In genomic region chr1:33244809-33245186, GRCh38 we compare ENCODE assay signal across 23 cellular contexts. TPM values are rescaled to one million over a fixed set of nuclear protein-coding genes. Genes with fewer than 3 reads are reported as not detected.
DNase-seq lines count a peak whose midpoint lies in the region; ATAC-seq and TF ChIP-seq lines count a peak whose summit lies in the region.
"Had no signal": no experiment of that assay in that cellular context is flagged by ENCODE, and none has a peak within 500 bp of the region (broad histone marks: within the 10 kb centered on the region; RNA-seq: fewer than 3 reads in every experiment).

No MANE protein-coding gene starts in this region.

- intact Hi-C loops in breast epithelium (cut with DNase I; ENCODE audit: low total_unique reads) (no loop called here), MCF 10A (cut with micrococcal nuclease) (no loop called here)

- no peaks in the 10 kb centered on the region for H3F3A ChIP-seq in smooth muscle cell (ENCODE audit: low read depth)

- CTCF ChIA-PET in MCF 10A (lab: Yijun Ruan, JAX): interaction anchor here (0.9 kb wide), 1 partner anchor 16 kb away, joined by 3 read pairs; no protein-coding TSS in a partner anchor

- no peak overlapping the region for H3K9ac ChIP-seq in smooth muscle cell (ENCODE audit: low read depth)

- no peaks in the 10 kb centered on the region for H3K79me2 ChIP-seq in smooth muscle cell (ENCODE audit: low read depth)

- ATAC-seq in GM18858 (IDR thresholded peaks at IDR 0.05; ENCODE audit: unreplicated experiment): no peak
- ATAC-seq: activated T-cell treated with anti-CD3 and anti-CD28 coated beads, Interleukin-2, amount 50 U/mL, for 4 hours; lower lobe of right lung; stimulated activated memory B cell treated with anti-CD40 and anti-IgM and Interleukin-4, amounts not matched to agents 10 μg/mL and 1 μg/mL and 100 μg/mL, for 72 hours had no signal

- TF ChIP-seq CTCF in breast epithelium (IDR thresholded peaks at IDR 0.05) (no peak), MCF 10A (IDR thresholded peaks at IDR 0.05; ENCODE audit: unreplicated experiment) (no peak), smooth muscle cell (IDR thresholded peaks at IDR 0.05; ENCODE audit: borderline replicate concordance, insufficient read depth, poor library complexity, severe bottlenecking) (no peak)

- TF ChIP-seq POLR2A in breast epithelium (IDR thresholded peaks at IDR 0.05): no peak

- 67% methylated on average over 2 of the region's 2 CpGs for WGBS in smooth muscle cell (ENCODE audit: low lambda C conversion rate)

- H3K4me1 Mint-ChIP-seq in MCF 10A (ENCODE audit: insufficient read depth, unreplicated experiment): peaks cover 9% of the 10 kb centered on the region
- H3K4me1 Mint-ChIP-seq: stimulated activated memory B cell treated with anti-CD40 and anti-IgM and Interleukin-4, amounts not matched to agents 10 μg/mL and 1 μg/mL and 100 μg/mL, for 72 hours had no signal

- BruUV-seq in MCF 10A (replicated peaks; lab: Mats Ljungman, UMichigan): no TSS peak

- no peaks in the 10 kb centered on the region for H3K27me3 ChIP-seq in breast epithelium
- no peaks in the 10 kb centered on the region for H3K27me3 ChIP-seq in smooth muscle cell (ENCODE audit: low read depth)
- H3K27me3 ChIP-seq: adrenal gland, suprapubic skin had no signal

- H3K4me1 ChIP-seq in breast epithelium (peaks cover 0 to 5% of the 10 kb centered on the region in 2 donors), smooth muscle cell (ENCODE audit: low read depth) (no peaks in the 10 kb centered on the region)
- H3K4me1 ChIP-seq: adrenal gland, lower lobe of right lung had no signal

- no peaks in the 10 kb centered on the region for H3K9me3 Mint-ChIP-seq in MCF 10A (ENCODE audit: unreplicated experiment)
- H3K9me3 Mint-ChIP-seq: activated T-cell treated with anti-CD3 and anti-CD28 coated beads, Interleukin-2, amount 50 U/mL, for 4 hours; stimulated activated memory B cell treated with anti-CD40 and anti-IgM and Interleukin-4, amounts not matched to agents 10 μg/mL and 1 μg/mL and 100 μg/mL, for 72 hours; T-helper 2 cell treated with Interferon-gamma antibody and Interleukin-4, amounts not matched to agents 5 μg/mL and 100 μg/mL, for 36 hours had no signal

- no peak for DNase-seq in breast epithelium (ENCODE audit: low spot score in 2 of 2)
- DNase-seq in MCF 10A (ENCODE audit: unreplicated experiment): no peak
- DNase-seq in NCI-H526 treated with DMSO at 0.1 percent for 48 hours (lab: John Stamatoyannopoulos, UW): peak; percentile 52
- DNase-seq in epithelial cell of prostate (ENCODE audit: low read depth, low spot score): no peak
- no peak for DNase-seq in smooth muscle cell (lab: John Stamatoyannopoulos, UW; ENCODE audit: unreplicated experiment)
- DNase-seq in stimulated activated CD4-positive, alpha-beta T cell treated with anti-CD3 and anti-CD28 coated beads, Interleukin-12 subunit alpha, Interleukin-12 subunit beta, amount 100 ng/mL, for 4 hours: no peak
- DNase-seq in NCI-H2196 treated with DMSO at 0.1 percent for 48 hours (lab: John Stamatoyannopoulos, UW; ENCODE audit: unreplicated experiment): no peak
- DNase-seq: activated CD4-positive, alpha-beta T cell treated with anti-CD3 and anti-CD28 coated beads for 48 hours; activated naive CD4-positive, alpha-beta T cell treated with Interleukin-2 at 50 U/mL for 16 hours; activated T-cell treated with anti-CD3 and anti-CD28 coated beads, Interleukin-2, amount 50 U/mL, for 4 hours; adrenal gland; DND-41; lower lobe of right lung; NCI-H1930; NCI-H524; nucleus accumbens; stimulated activated CD4-positive, alpha-beta T cell treated with anti-CD3 and anti-CD28 coated beads, Interleukin-2, amount 100 ng/mL, for 48 hours had no signal

- no peaks in the 10 kb centered on the region for H3K36me3 Mint-ChIP-seq in MCF 10A (ENCODE audit: insufficient read depth, unreplicated experiment)
- H3K36me3 Mint-ChIP-seq: stimulated activated memory B cell treated with anti-CD40 and anti-IgM and Interleukin-4, amounts not matched to agents 10 μg/mL and 1 μg/mL and 100 μg/mL, for 72 hours had no signal

- H3K4me3 Mint-ChIP-seq in MCF 10A (ENCODE audit: unreplicated experiment): no peak overlapping the region
- H3K4me3 Mint-ChIP-seq: activated T-cell treated with anti-CD3 and anti-CD28 coated beads, Interleukin-2, amount 50 U/mL, for 4 hours; stimulated activated memory B cell treated with anti-CD40 and anti-IgM and Interleukin-4, amounts not matched to agents 10 μg/mL and 1 μg/mL and 100 μg/mL, for 72 hours; T-helper 2 cell treated with Interferon-gamma antibody and Interleukin-4, amounts not matched to agents 5 μg/mL and 100 μg/mL, for 36 hours had no signal

- H4K20me1 ChIP-seq in smooth muscle cell (ENCODE audit: low read depth): no peaks in the 10 kb centered on the region

- no peak overlapping the region for H3K27ac Mint-ChIP-seq in MCF 10A (ENCODE audit: low read depth, unreplicated experiment)
- H3K27ac Mint-ChIP-seq: stimulated activated memory B cell treated with anti-CD40 and anti-IgM and Interleukin-4, amounts not matched to agents 10 μg/mL and 1 μg/mL and 100 μg/mL, for 72 hours; T-helper 2 cell treated with Interferon-gamma antibody and Interleukin-4, amounts not matched to agents 5 μg/mL and 100 μg/mL, for 36 hours had no signal

- H3K36me3 ChIP-seq in breast epithelium (no peaks in the 10 kb centered on the region), smooth muscle cell (ENCODE audit: low read depth) (no peaks in the 10 kb centered on the region)
- H3K36me3 ChIP-seq: adrenal gland, lower lobe of right lung, suprapubic skin had no signal

- H3K27ac ChIP-seq in breast epithelium (peak overlapping the region; percentile 83 to 84), epithelial cell of prostate (peak overlapping the region; percentile 46), smooth muscle cell (ENCODE audit: low read depth) (peak overlapping the region; percentile 74)
- H3K27ac ChIP-seq: coronary artery, lower lobe of right lung, suprapubic skin, VCaP had no signal

- H3K4me3 ChIP-seq in breast epithelium: no peak overlapping the region
- no peak overlapping the region for H3K4me3 ChIP-seq in smooth muscle cell
- H3K4me3 ChIP-seq: adrenal gland, coronary artery, lower lobe of right lung, suprapubic skin had no signal

- H2AFZ ChIP-seq in smooth muscle cell (ENCODE audit: low read depth): no peak overlapping the region

- POLR2A ChIA-PET in MCF 10A (lab: Yijun Ruan, JAX): interaction anchor here (0.6 to 1.0 kb wide), 2 partner anchors 11 to 110 kb away, joined by 3 read pairs; no protein-coding TSS in a partner anchor

- peaks cover 8% of the 10 kb centered on the region for H3K27me3 Mint-ChIP-seq in MCF 10A (ENCODE audit: insufficient read depth, unreplicated experiment)

- no peaks in the 10 kb centered on the region for H3K9me3 ChIP-seq in breast epithelium
- H3K9me3 ChIP-seq in smooth muscle cell (replicated peaks; ENCODE audit: low read depth): no peaks in the 10 kb centered on the region
- H3K9me3 ChIP-seq: adrenal gland, lower lobe of right lung, suprapubic skin had no signal

- no peak overlapping the region for H3K4me2 ChIP-seq in smooth muscle cell

RNA-seq across cellular contexts. Expression of gene ZNF362, which starts 11.5 kb away (rescaled TPM):
- total RNA-seq in breast epithelium (10 to 100 TPM; 11.7 to 16.0 (median 15.7) TPM), MCF 10A (2022) (14.8 and 15.8 TPM in 2 replicates), smooth muscle cell (11.7 and 30.0 TPM in 2 replicates)
- 38.2 and 40.4 TPM in 2 replicates for polyA plus RNA-seq in smooth muscle cell
